Comparison of ENCODE assay signal across 1 cellular context in the genomic region with DNA sequence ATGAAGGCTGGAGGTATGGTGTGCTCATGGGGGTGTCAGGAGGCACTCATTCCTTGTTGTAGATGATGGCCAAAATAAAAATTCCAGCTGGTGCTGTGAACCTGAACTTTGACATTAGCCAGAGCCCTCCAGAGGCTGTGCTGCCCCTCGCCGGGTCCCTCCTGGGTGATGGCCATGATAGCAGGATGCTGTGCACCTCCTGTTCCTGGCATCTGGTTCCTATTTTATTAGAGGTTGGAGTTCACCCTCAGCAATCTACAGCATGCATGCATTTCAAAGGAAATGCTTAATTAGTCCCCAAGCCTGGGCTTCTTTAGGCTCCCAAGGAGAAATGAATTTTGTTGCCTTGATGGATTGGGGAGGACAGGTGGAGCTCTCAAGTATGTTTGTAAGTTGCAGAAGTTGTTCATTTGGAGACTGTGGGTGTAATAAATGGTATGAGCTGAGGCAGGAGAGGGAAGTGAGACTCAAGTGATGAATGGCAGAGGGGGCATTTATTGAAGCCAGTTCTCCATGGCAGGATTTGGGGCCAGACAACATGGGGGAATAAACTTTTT.
TF ChIP-seq lines count a peak whose summit lies in the region.

No MANE protein-coding gene starts in this region.

TF ChIP-seq in SK-N-SH, 30 proteins besides CTCF, POLR2A, EP300 and RAD21 (continued from another document):
- TF ChIP-seq FOXJ3 (CRISPR knock-in tag; IDR thresholded peaks at IDR 0.05), result peak; percentile 53; the same call in 1 of the 2 replicates
- TF ChIP-seq FOXM1 (IDR thresholded peaks at IDR 0.05; ENCODE audit: low read depth), result no peak
- no peak for TF ChIP-seq MAX (IDR thresholded peaks at IDR 0.05; ENCODE audit: low read depth)
- no peak for TF ChIP-seq SIN3A (IDR thresholded peaks at IDR 0.05; ENCODE audit: borderline replicate concordance, low read depth, low read length)
- TF ChIP-seq FOSL2 (IDR thresholded peaks at IDR 0.05; ENCODE audit: borderline replicate concordance, low read depth), result no peak
- peak; percentile 39; the same call in 1 of the 2 replicates for TF ChIP-seq POLR2AphosphoS5 (IDR thresholded peaks at IDR 0.05; ENCODE audit: low read depth, low read length)
- TF ChIP-seq TEAD4 (IDR thresholded peaks at IDR 0.05; ENCODE audit: borderline replicate concordance, insufficient read depth), result no peak
- TF ChIP-seq, protein P1, sequence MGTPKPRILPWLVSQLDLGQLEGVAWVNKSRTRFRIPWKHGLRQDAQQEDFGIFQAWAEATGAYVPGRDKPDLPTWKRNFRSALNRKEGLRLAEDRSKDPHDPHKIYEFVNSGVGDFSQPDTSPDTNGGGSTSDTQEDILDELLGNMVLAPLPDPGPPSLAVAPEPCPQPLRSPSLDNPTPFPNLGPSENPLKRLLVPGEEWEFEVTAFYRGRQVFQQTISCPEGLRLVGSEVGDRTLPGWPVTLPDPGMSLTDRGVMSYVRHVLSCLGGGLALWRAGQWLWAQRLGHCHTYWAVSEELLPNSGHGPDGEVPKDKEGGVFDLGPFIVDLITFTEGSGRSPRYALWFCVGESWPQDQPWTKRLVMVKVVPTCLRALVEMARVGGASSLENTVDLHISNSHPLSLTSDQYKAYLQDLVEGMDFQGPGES (IDR thresholded peaks at IDR 0.05; ENCODE audit: low read depth, low read length), result no peak
- no peak for TF ChIP-seq MEF2A (IDR thresholded peaks at IDR 0.05; ENCODE audit: borderline replicate concordance, low read depth)
- TF ChIP-seq, protein P2, sequence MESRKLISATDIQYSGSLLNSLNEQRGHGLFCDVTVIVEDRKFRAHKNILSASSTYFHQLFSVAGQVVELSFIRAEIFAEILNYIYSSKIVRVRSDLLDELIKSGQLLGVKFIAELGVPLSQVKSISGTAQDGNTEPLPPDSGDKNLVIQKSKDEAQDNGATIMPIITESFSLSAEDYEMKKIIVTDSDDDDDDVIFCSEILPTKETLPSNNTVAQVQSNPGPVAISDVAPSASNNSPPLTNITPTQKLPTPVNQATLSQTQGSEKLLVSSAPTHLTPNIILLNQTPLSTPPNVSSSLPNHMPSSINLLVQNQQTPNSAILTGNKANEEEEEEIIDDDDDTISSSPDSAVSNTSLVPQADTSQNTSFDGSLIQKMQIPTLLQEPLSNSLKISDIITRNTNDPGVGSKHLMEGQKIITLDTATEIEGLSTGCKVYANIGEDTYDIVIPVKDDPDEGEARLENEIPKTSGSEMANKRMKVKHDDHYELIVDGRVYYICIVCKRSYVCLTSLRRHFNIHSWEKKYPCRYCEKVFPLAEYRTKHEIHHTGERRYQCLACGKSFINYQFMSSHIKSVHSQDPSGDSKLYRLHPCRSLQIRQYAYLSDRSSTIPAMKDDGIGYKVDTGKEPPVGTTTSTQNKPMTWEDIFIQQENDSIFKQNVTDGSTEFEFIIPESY (IDR thresholded peaks at IDR 0.05; ENCODE audit: borderline replicate concordance, low read depth), result no peak
- TF ChIP-seq, protein P3, sequence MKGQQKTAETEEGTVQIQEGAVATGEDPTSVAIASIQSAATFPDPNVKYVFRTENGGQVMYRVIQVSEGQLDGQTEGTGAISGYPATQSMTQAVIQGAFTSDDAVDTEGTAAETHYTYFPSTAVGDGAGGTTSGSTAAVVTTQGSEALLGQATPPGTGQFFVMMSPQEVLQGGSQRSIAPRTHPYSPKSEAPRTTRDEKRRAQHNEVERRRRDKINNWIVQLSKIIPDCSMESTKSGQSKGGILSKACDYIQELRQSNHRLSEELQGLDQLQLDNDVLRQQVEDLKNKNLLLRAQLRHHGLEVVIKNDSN (IDR thresholded peaks at IDR 0.05; ENCODE audit: borderline replicate concordance, low read depth), result no peak
